ENCODE assay signal across 8 cellular contexts in the genomic region with DNA sequence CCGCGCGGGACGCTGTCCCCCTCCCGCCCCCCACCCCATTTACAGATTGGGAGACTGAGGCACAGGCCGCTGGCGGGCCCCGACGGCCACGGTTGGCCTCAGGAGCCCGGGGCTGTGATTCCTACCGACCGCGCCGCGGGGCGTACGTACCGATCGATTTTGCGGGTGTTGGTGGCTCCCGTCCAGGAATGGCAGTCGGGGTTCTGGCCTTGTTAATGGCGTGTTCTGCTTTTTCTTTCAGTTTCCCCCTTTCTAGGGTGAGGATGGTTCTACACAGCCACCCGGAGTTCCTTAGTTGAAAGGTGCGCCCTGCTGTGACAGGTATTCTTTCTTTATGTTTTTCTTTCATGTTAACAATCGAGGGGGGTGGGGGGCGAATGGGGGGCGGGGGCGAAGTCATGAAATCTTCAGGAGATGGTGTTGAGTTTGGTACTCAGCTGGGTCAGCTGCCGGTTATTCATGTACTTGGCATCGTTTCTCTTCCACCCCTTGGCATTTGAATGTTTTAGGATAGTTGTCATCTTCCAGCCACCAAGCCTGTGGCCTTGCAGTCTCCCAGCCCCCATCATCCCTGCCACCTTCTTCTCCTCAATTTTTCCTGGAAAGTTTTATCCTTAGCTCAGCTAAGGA. TPM values are rescaled to one million over a fixed set of nuclear protein-coding genes. Genes with fewer than 3 reads are reported as not detected.
A peak's percentile ranks its signal among the peaks of the same experiment; 100 is the strongest.
DNase-seq lines count a peak whose midpoint lies in the region; ATAC-seq, FAIRE-seq and TF ChIP-seq lines count a peak whose summit lies in the region.

No MANE protein-coding gene starts in this region.

- H3K36me3 ChIP-seq in Caco-2 (ENCODE audit: control insufficient read depth, insufficient read depth, low read length) (no peaks in the 10 kb centered on the region), subcutaneous abdominal adipose tissue (ENCODE audit: control insufficient read depth in 5 of 5, insufficient read depth in 5 of 5, low read length in 5 of 5) (peaks cover 0 to 9% (median 8%) of the 10 kb centered on the region in 5 donors)

- ATAC-seq in memory B cell (ENCODE audit: low read depth) = peak; percentile 23
- ATAC-seq in HG03175 (IDR thresholded peaks at IDR 0.05; ENCODE audit: unreplicated experiment) = no peak

- H3K4me3 ChIP-seq in Caco-2 (ENCODE audit: low read depth, low read length) = peak overlapping the region; percentile 76
- peak overlapping the region; percentile 71 to 82 (median 78) for H3K4me3 ChIP-seq in subcutaneous abdominal adipose tissue (ENCODE audit: low read depth in 1 of 5, low read length in 5 of 5)

- BruUV-seq in Caco-2 (replicated peaks; lab: Mats Ljungman, UMichigan) = no TSS peak

- H3K4me1 ChIP-seq in Caco-2 (no peaks in the 10 kb centered on the region; the same call in 1 of the 2 replicates), subcutaneous abdominal adipose tissue (ENCODE audit: control insufficient read depth in 5 of 5, insufficient read depth in 5 of 5, low read length in 5 of 5) (peaks cover 0 to 25% (median 15%) of the 10 kb centered on the region in 5 donors)

- H3K9me3 ChIP-seq in Caco-2 (no peaks in the 10 kb centered on the region), subcutaneous abdominal adipose tissue (ENCODE audit: control insufficient read depth in 5 of 5, low read length in 5 of 5) (no peaks in the 10 kb centered on the region)

- CTCF ChIA-PET in Caco-2 (lab: Charles Lee) = no interaction called here

- H3K36me3 Mint-ChIP-seq in Caco-2 (ENCODE audit: insufficient read depth, unreplicated experiment) (peaks cover 10% of the 10 kb centered on the region), memory B cell (peaks cover 31% of the 10 kb centered on the region)

- H3K27me3 ChIP-seq in Caco-2 (replicated peaks; ENCODE audit: control insufficient read depth, insufficient read depth, low read length) (no peaks in the 10 kb centered on the region), subcutaneous abdominal adipose tissue (ENCODE audit: control insufficient read depth in 5 of 5, insufficient read depth in 4 of 5, low read length in 5 of 5) (no peaks in the 10 kb centered on the region)

- H3K9ac ChIP-seq in subcutaneous abdominal adipose tissue (ENCODE audit: low read length in 5 of 5) = peak overlapping the region; percentile 7 to 93 (median 89)

- no peak for FAIRE-seq in HTR-8/SVneo (lab: Jason Lieb, UNC)

- H3K4me3 Mint-ChIP-seq in Caco-2 (ENCODE audit: unreplicated experiment) = peak overlapping the region; percentile 78
- H3K4me3 Mint-ChIP-seq in memory B cell = peak overlapping the region; percentile 86

- POLR2A ChIA-PET in Caco-2 (lab: Charles Lee) = no interaction called here

- DNase-seq in Caco-2 (peak in 1 of 2 experiments; percentile 11), HTR-8/SVneo (ENCODE audit: insufficient read length, low spot score) (peak; percentile 24), memory B cell (ENCODE audit: low spot score in 2 of 2) (peak in 1 of 2 donors; percentile 65), NCI-H526 (lab: John Stamatoyannopoulos, UW) (no peak)
- DNase-seq in activated CD4-positive, alpha-beta T cell treated with anti-CD3 and anti-CD28 coated beads for 48 hours = peak; percentile 66
- peak; percentile 49 for DNase-seq in effector CD4-positive, alpha-beta T cell

- TF ChIP-seq CTCF in Caco-2 (IDR thresholded peaks at IDR 0.05; ENCODE audit: insufficient read depth in 1 of 2, low read depth in 1 of 2, low read length in 1 of 2, severe bottlenecking in 1 of 2, unreplicated experiment in 1 of 2) = no peak

- H3K27me3 Mint-ChIP-seq in Caco-2 (ENCODE audit: insufficient read depth, unreplicated experiment) (peaks cover 4% of the 10 kb centered on the region), memory B cell (no peaks in the 10 kb centered on the region)

- intact Hi-C loops in Caco-2 (cut with micrococcal nuclease; ENCODE audit: unreplicated experiment) = loop anchor here (5.0 to 10.0 kb wide), 2 partner anchors 195 to 418 kb away; partner anchors contain the start of gene NKD1

- H3K27ac Mint-ChIP-seq in Caco-2 (ENCODE audit: unreplicated experiment) = no peak overlapping the region
- peak overlapping the region; percentile 97 for H3K27ac Mint-ChIP-seq in memory B cell

- no peaks in the 10 kb centered on the region for H3K4me1 Mint-ChIP-seq in Caco-2 (ENCODE audit: low read depth, unreplicated experiment)
- peaks cover 36% of the 10 kb centered on the region for H3K4me1 Mint-ChIP-seq in memory B cell

- no peaks in the 10 kb centered on the region for H3K9me3 Mint-ChIP-seq in Caco-2 (ENCODE audit: unreplicated experiment)
- H3K9me3 Mint-ChIP-seq in memory B cell = no peaks in the 10 kb centered on the region

- peak overlapping the region; percentile 89 for H3K27ac ChIP-seq in subcutaneous abdominal adipose tissue (ENCODE audit: low read depth, low read length)

RNA-seq across cellular contexts. Expression of gene CYLD, which starts 0.8 kb away (rescaled TPM):
- 9.8 and 13.1 TPM in 2 replicates for total RNA-seq in Caco-2 (2022)

RNA-seq across cellular contexts. Expression of gene NOD2, which starts 49.2 kb away (rescaled TPM):
- 0.23 and 0.51 TPM in 2 replicates for total RNA-seq in Caco-2 (2022)

Comparison
In these comparisons a context has a peak if more than half of its experiments do, and no peak if none do; other contexts are left out.
1. DNase-seq: peak in HTR-8/SVneo (single experiment), activated CD4-positive, alpha-beta T cell treated with anti-CD3 and anti-CD28 coated beads for 48 hours (single experiment) and effector CD4-positive, alpha-beta T cell (single experiment); none in NCI-H526 (0 of 2).